In the genomic region with DNA sequence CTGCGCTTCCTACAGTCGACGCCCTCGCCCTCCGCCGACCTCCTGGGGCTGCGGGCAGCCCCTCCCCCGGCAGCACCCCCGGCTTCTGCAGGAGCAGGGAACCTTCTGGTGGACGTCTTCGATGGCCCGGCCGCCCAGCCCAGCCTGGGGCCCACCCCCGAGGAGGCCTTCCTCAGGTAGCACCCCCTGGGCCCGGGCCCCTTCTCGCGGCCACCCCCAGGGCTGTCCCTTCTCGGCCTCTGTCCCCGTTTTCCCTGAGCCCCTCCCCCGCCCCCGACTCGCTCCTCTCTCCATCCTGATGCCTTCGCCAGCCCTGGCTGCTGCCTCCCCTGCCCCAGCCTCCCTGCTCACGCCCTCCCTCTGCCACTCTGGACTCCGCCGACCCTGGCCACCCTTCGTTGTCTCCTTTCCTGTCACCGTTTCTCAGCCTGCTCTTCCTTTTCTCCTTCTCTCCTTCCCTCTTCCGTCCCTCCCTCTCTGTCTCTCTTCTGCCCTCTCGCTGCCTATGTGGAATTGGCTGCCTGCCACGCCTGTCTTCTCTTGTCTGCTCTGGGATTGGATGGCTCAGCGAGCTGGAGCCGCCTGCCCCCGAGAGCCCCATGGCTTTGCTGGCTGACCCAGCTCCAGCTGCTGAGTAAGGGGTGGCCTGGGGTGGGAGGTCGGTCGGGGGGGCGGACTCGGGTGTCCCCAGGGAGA, we compare ENCODE assay signal across 9 cellular contexts. TPM values are rescaled to one million over a fixed set of nuclear protein-coding genes. Genes with fewer than 3 reads are reported as not detected.
DNase-seq lines count a peak whose midpoint lies in the region; ATAC-seq, FAIRE-seq and TF ChIP-seq lines count a peak whose summit lies in the region.
"Had no signal": no experiment of that assay in that cellular context is flagged by ENCODE, and none has a peak within 500 bp of the region (broad histone marks: within the 10 kb centered on the region; RNA-seq: fewer than 3 reads in every experiment).

No MANE protein-coding gene starts in this region.

- H3K27ac ChIP-seq in H1 (ENCODE audit: low read depth, low read length) (no peak overlapping the region), uterus (peak overlapping the region; percentile 64 to 70)

- peak overlapping the region; percentile 64 to 81 for H3K4me2 ChIP-seq in H1 (ENCODE audit: insufficient read depth in 1 of 2, low read depth in 2 of 2, low read length in 2 of 2)

- H2BK20ac ChIP-seq in H1 (ENCODE audit: low read length) = no peak overlapping the region

- peak; percentile 49 for DNase-seq in DMS114 treated with DMSO at 0.1 percent for 48 hours (lab: John Stamatoyannopoulos, UW; ENCODE audit: unreplicated experiment)
- DNase-seq in NCI-H82 treated with DMSO at 0.1 percent for 48 hours (lab: John Stamatoyannopoulos, UW; ENCODE audit: unreplicated experiment) = peak; percentile 88
- peak in 1 of 2 experiments; percentile 84 for DNase-seq in H1 (ENCODE audit: low read depth in 1 of 2, low spot score in 2 of 2)
- peak; percentile 97 for DNase-seq in medulla oblongata (ENCODE audit: extremely low spot score)
- peak; percentile 93 to 96 for DNase-seq in uterus
- no peak for DNase-seq in 8988T
- DNase-seq: activated naive CD8-positive, alpha-beta T cell treated with anti-CD3 and anti-CD28 coated beads, Interleukin-2, amount 10 ng/mL, durations not matched to agents 7 days and 5 days had no signal

- TF ChIP-seq CTCF in H1 (IDR thresholded peaks at IDR 0.05; ENCODE audit: control extremely low read depth in 1 of 3, insufficient read depth in 1 of 3, low read depth in 1 of 3, low read length in 3 of 3) = peak; percentile 4 to 31 (median 8); a peak in 2 of 4 replicates
- peak; percentile 40 to 74 (median 50) for TF ChIP-seq CTCF in uterus (IDR thresholded peaks at IDR 0.05)

- H3K4me3 ChIP-seq in H1 (ENCODE audit: extremely low read depth in 1 of 4, insufficient read depth in 2 of 4, low read depth in 3 of 4, low read length in 4 of 4) = peak overlapping the region; percentile 15 to 52 (median 40); a peak in 7 of 8 replicates
- H3K4me3 ChIP-seq in uterus = peak overlapping the region; percentile 32 to 36

- no peak for TF ChIP-seq EP300 in H1 (IDR thresholded peaks at IDR 0.05; ENCODE audit: borderline replicate concordance in 1 of 2, low read depth in 2 of 2, low read length in 2 of 2)

- CTCF ChIA-PET in H1 (lab: Charles Lee; ENCODE audit: partially characterized antibody) = interaction anchor here (1.2 to 1.8 kb wide), 4 partner anchors 30 to 85 kb away, joined by 3 to 7 read pairs (median 4); no protein-coding TSS in a partner anchor

- 49% methylated on average over 19 of the region's 38 CpGs; no CpG with 5 or more reads in 1 of the 2 experiments for WGBS in H1 (ENCODE audit: extremely low coverage in 1 of 2, insufficient coverage in 1 of 2, insufficient read length in 1 of 2, insufficient replicate concordance in 2 of 2, low coverage in 1 of 2, low lambda C conversion rate in 2 of 2, missing lambda C conversion rate in 1 of 2), 2 experiments

- H3K79me2 ChIP-seq in H1 (ENCODE audit: control insufficient read depth in 1 of 2, insufficient read depth in 2 of 2, low read length in 2 of 2) = no peaks in the 10 kb centered on the region

- H2BK120ac ChIP-seq in H1 (replicated peaks; ENCODE audit: low read depth, low read length) = no peak overlapping the region

- no peak overlapping the region for H3K56ac ChIP-seq in H1 (replicated peaks; ENCODE audit: insufficient read length, low read depth, low read length)

- H3K23me2 ChIP-seq in H1 (ENCODE audit: low read depth, low read length) = peaks cover 2% of the 10 kb centered on the region; the same call in 1 of the 2 replicates

- TF ChIP-seq RAD21 in H1 (IDR thresholded peaks at IDR 0.05 in 1 of 2, conservative IDR thresholded peaks at IDR 0.05 in 1 of 2; ENCODE audit: low read depth in 2 of 2, low read length in 2 of 2) = 0 out of 4 replicates have a peak, but pooled peaks of 1 of the 2 experiments have one; percentile 5

- H3K23ac ChIP-seq in H1 (ENCODE audit: insufficient read length) = no peak overlapping the region

- H3K14ac ChIP-seq in H1 (ENCODE audit: insufficient read length) = no peak overlapping the region

- H2AK5ac ChIP-seq in H1 (ENCODE audit: low read depth, low read length) = no peak overlapping the region

- TF ChIP-seq POLR2A in H1 (IDR thresholded peaks at IDR 0.05; ENCODE audit: control extremely low read depth in 1 of 2, low read depth in 2 of 2, low read length in 2 of 2) = no peak
- TF ChIP-seq POLR2A in uterus (IDR thresholded peaks at IDR 0.05) = no peak

- H4K91ac ChIP-seq in H1 (replicated peaks; ENCODE audit: insufficient read length, low read length) = peak overlapping the region; percentile 82

- peak overlapping the region in 3 of 4 experiments; percentile 19 to 36 (median 21); a peak in 2 of 7 replicates for H3K9ac ChIP-seq in H1 (replicated peaks in 1 of 4; ENCODE audit: extremely low read depth in 1 of 4, low read depth in 3 of 4, low read length in 3 of 4)

- H3K36me3 ChIP-seq in H1 (ENCODE audit: control insufficient read depth in 2 of 4, insufficient read depth in 4 of 4, low read length in 3 of 4) (peaks cover 2 to 23% (median 11%) of the 10 kb centered on the region in 4 experiments), uterus (no peaks in the 10 kb centered on the region)

- H2BK12ac ChIP-seq in H1 (ENCODE audit: low read depth, low read length) = 0 out of 2 replicates have a peak overlapping the region, but pooled peaks have one; percentile 39

- H4K5ac ChIP-seq in H1 (ENCODE audit: insufficient read length, low read depth, low read length) = peak overlapping the region; percentile 94

- H2AFZ ChIP-seq in H1 (ENCODE audit: low read length) = no peak overlapping the region

- H3K4me1 ChIP-seq in H1 (replicated peaks in 1 of 4; ENCODE audit: control insufficient read depth in 3 of 4, insufficient read depth in 4 of 4, low read length in 3 of 4) (peaks cover 4 to 18% (median 6%) of the 10 kb centered on the region in 4 experiments), uterus (peaks cover 0 to 5% of the 10 kb centered on the region in 2 donors)

- FAIRE-seq in H1 (lab: Jason Lieb, UNC) = no peak

- H4K8ac ChIP-seq in H1 (ENCODE audit: extremely low read depth, insufficient read depth, low read length) = peak overlapping the region; percentile 89; the same call in 1 of the 2 replicates

- intact Hi-C loops in uterus (cut with DNase I; ENCODE audit: low total_unique reads) = no loop called here

- POLR2A ChIA-PET in H1 (lab: Charles Lee; ENCODE audit: partially characterized antibody) = interaction anchor here (0.9 to 2.6 kb wide), 4 partner anchors 11 to 113 kb away, joined by 3 to 11 read pairs (median 4); partner anchors contain the start of genes ADM5 and FUZ

- H3K4ac ChIP-seq in H1 (replicated peaks; ENCODE audit: insufficient read length, low read depth, low read length) = peak overlapping the region; percentile 23

- H4K20me1 ChIP-seq in H1 (replicated peaks in 1 of 2; ENCODE audit: control insufficient read depth in 1 of 2, insufficient read depth in 2 of 2, low read length in 2 of 2) = peaks cover 1 to 6% of the 10 kb centered on the region in 2 experiments

- H3K9me3 ChIP-seq in H1 (ENCODE audit: insufficient read depth in 2 of 2, low read depth in 1 of 2, low read length in 1 of 2) (no peaks in the 10 kb centered on the region), uterus (no peaks in the 10 kb centered on the region)

- H3K79me1 ChIP-seq in H1 (ENCODE audit: low read depth, low read length) = peaks cover 2% of the 10 kb centered on the region; the same call in 1 of the 2 replicates

- H2BK5ac ChIP-seq in H1 (ENCODE audit: low read depth, low read length) = peak overlapping the region; percentile 85

- H3K27me3 ChIP-seq in H1 (replicated peaks in 1 of 4; ENCODE audit: control insufficient read depth in 3 of 4, extremely low read depth in 1 of 4, insufficient read depth in 3 of 4, low read length in 3 of 4) = no peaks in the 10 kb centered on the region
- no peaks in the 10 kb centered on the region for H3K27me3 ChIP-seq in uterus

- H3K18ac ChIP-seq in H1 (ENCODE audit: extremely low read depth, low read length) = peak overlapping the region; percentile 60

- no peak overlapping the region for H2BK15ac ChIP-seq in H1 (ENCODE audit: low read length)

- ATAC-seq in HG02870 (IDR thresholded peaks at IDR 0.05; ENCODE audit: unreplicated experiment) (no peak), HG03095 (IDR thresholded peaks at IDR 0.05; ENCODE audit: unreplicated experiment) (no peak)

RNA-seq across cellular contexts. Expression of gene FUZ, which starts 11.0 kb away (rescaled TPM):
- total RNA-seq in H1 (2021; fragmentation: NEBNext Ultra II Directional; extraction: Animal tissue kit (Norgen Biotek cat#: 25700)) = 33.9 and 34.1 TPM in 2 replicates
- polyA plus RNA-seq in H1 (2011; rRNA removed) = 28.4 and 43.8 TPM in 2 replicates
- 43.8 TPM for polyA plus RNA-seq in H1 (2011; cell fraction: cytosol; rRNA removed)
- polyA plus RNA-seq in H1 (2011; cell fraction: nucleus; rRNA removed) = 52.1 TPM
- polyA plus RNA-seq in H1 (2012, experiment 1 of 2) = 32.0 to 45.8 TPM (median 39.3 TPM) in 4 replicates
- 54.2 TPM for polyA plus RNA-seq in H1 (2012, experiment 2 of 2)
- polyA plus RNA-seq in H1 (2013, experiment 1 of 2) = 17.6 TPM
- polyA plus RNA-seq in H1 (2013, experiment 2 of 2) = 17.2 TPM
- 13.3 and 17.7 TPM in 2 replicates for polyA minus RNA-seq in H1 (2011; rRNA and poly(A)+ RNA removed)
- polyA minus RNA-seq in H1 (2011; cell fraction: cytosol; rRNA and poly(A)+ RNA removed) = 18.9 TPM
- 19.4 TPM for polyA minus RNA-seq in H1 (2011; cell fraction: nucleus; rRNA and poly(A)+ RNA removed)
- 10 to 100 TPM; 10.5 to 28.8 (median 23.3) TPM for total RNA-seq in uterus

RNA-seq across cellular contexts. Expression of gene MED25, which starts 16.0 kb away (rescaled TPM):
- total RNA-seq in H1 (2021; fragmentation: NEBNext Ultra II Directional; extraction: Animal tissue kit (Norgen Biotek cat#: 25700)) = 71.4 and 73.9 TPM in 2 replicates
- 21.6 and 40.4 TPM in 2 replicates for polyA plus RNA-seq in H1 (2011; rRNA removed)
- polyA plus RNA-seq in H1 (2011; cell fraction: cytosol; rRNA removed) = 21.8 TPM
- 81.4 TPM for polyA plus RNA-seq in H1 (2011; cell fraction: nucleus; rRNA removed)
- polyA plus RNA-seq in H1 (2012, experiment 1 of 2) = 52.6 to 80.3 TPM (median 65.6 TPM) in 4 replicates
- polyA plus RNA-seq in H1 (2012, experiment 2 of 2) = 50.2 TPM
- polyA plus RNA-seq in H1 (2013, experiment 1 of 2) = 42.3 TPM
- 40.4 TPM for polyA plus RNA-seq in H1 (2013, experiment 2 of 2)
- polyA minus RNA-seq in H1 (2011; rRNA and poly(A)+ RNA removed) = 28.0 and 50.4 TPM in 2 replicates
- 34.3 TPM for polyA minus RNA-seq in H1 (2011; cell fraction: cytosol; rRNA and poly(A)+ RNA removed)
- polyA minus RNA-seq in H1 (2011; cell fraction: nucleus; rRNA and poly(A)+ RNA removed) = 41.3 TPM
- 10 to 100 TPM; 21.1 to 48.1 (median 26.8) TPM for total RNA-seq in uterus

RNA-seq across cellular contexts. Expression of gene AP2A1, which starts 35.3 kb away (rescaled TPM):
- total RNA-seq in H1 (2021; fragmentation: NEBNext Ultra II Directional; extraction: Animal tissue kit (Norgen Biotek cat#: 25700)) = 105 and 109 TPM in 2 replicates
- 106 and 157 TPM in 2 replicates for polyA plus RNA-seq in H1 (2011; rRNA removed)
- 101 TPM for polyA plus RNA-seq in H1 (2011; cell fraction: cytosol; rRNA removed)
- polyA plus RNA-seq in H1 (2011; cell fraction: nucleus; rRNA removed) = 148 TPM
- polyA plus RNA-seq in H1 (2012, experiment 1 of 2) = 64.9 to 109 TPM (median 104 TPM) in 4 replicates
- 114 TPM for polyA plus RNA-seq in H1 (2012, experiment 2 of 2)
- 58.6 TPM for polyA plus RNA-seq in H1 (2013, experiment 1 of 2)
- polyA plus RNA-seq in H1 (2013, experiment 2 of 2) = 55.8 TPM
- polyA minus RNA-seq in H1 (2011; rRNA and poly(A)+ RNA removed) = 103 and 108 TPM in 2 replicates
- polyA minus RNA-seq in H1 (2011; cell fraction: cytosol; rRNA and poly(A)+ RNA removed) = 101 TPM
- polyA minus RNA-seq in H1 (2011; cell fraction: nucleus; rRNA and poly(A)+ RNA removed) = 76.4 TPM
- total RNA-seq in uterus = 100 to 1,000 TPM in 1 of 4 donors, 10 to 100 TPM in 3; 47.1 to 114 (median 54.7) TPM

RNA-seq across cellular contexts. Expression of gene TSKS, which starts 39.0 kb away (rescaled TPM):
- not detected in 2 replicates for total RNA-seq in H1 (2021; fragmentation: NEBNext Ultra II Directional; extraction: Animal tissue kit (Norgen Biotek cat#: 25700))
- polyA plus RNA-seq in H1 (2011; rRNA removed) = 0.21 and 0.24 TPM in 2 replicates
- 0.39 TPM for polyA plus RNA-seq in H1 (2011; cell fraction: cytosol; rRNA removed)
- 0.17 TPM for polyA plus RNA-seq in H1 (2011; cell fraction: nucleus; rRNA removed)
- 0.23 to 0.47 TPM (median 0.25 TPM) in 3 of 4 replicates, not detected in the other for polyA plus RNA-seq in H1 (2012, experiment 1 of 2)
- not detected for polyA plus RNA-seq in H1 (2012, experiment 2 of 2)
- 0.36 TPM for polyA plus RNA-seq in H1 (2013, experiment 1 of 2)
- polyA plus RNA-seq in H1 (2013, experiment 2 of 2) = 0.20 TPM
- polyA minus RNA-seq in H1 (2011; rRNA and poly(A)+ RNA removed) = 0.12 TPM in 1 of 2 replicates, not detected in the other
- polyA minus RNA-seq in H1 (2011; cell fraction: cytosol; rRNA and poly(A)+ RNA removed) = not detected
- not detected for polyA minus RNA-seq in H1 (2011; cell fraction: nucleus; rRNA and poly(A)+ RNA removed)
- total RNA-seq in uterus = 1 to 10 TPM in 1 of 4 donors, under 1 TPM in 1, not detected in 2; 0.28 to 1.9 TPM

RNA-seq across cellular contexts. Expression of gene PTOV1, which starts 48.8 kb away (rescaled TPM):
- 251 and 261 TPM in 2 replicates for total RNA-seq in H1 (2021; fragmentation: NEBNext Ultra II Directional; extraction: Animal tissue kit (Norgen Biotek cat#: 25700))
- 147 and 213 TPM in 2 replicates for polyA plus RNA-seq in H1 (2011; rRNA removed)
- polyA plus RNA-seq in H1 (2011; cell fraction: cytosol; rRNA removed) = 136 TPM
- 397 TPM for polyA plus RNA-seq in H1 (2011; cell fraction: nucleus; rRNA removed)
- 183 to 286 TPM (median 253 TPM) in 4 replicates for polyA plus RNA-seq in H1 (2012, experiment 1 of 2)
- 215 TPM for polyA plus RNA-seq in H1 (2012, experiment 2 of 2)
- 166 TPM for polyA plus RNA-seq in H1 (2013, experiment 1 of 2)
- polyA plus RNA-seq in H1 (2013, experiment 2 of 2) = 157 TPM
- 82.9 and 117 TPM in 2 replicates for polyA minus RNA-seq in H1 (2011; rRNA and poly(A)+ RNA removed)
- polyA minus RNA-seq in H1 (2011; cell fraction: cytosol; rRNA and poly(A)+ RNA removed) = 124 TPM
- 139 TPM for polyA minus RNA-seq in H1 (2011; cell fraction: nucleus; rRNA and poly(A)+ RNA removed)
- total RNA-seq in uterus = 100 to 1,000 TPM in 1 of 4 donors, 10 to 100 TPM in 3; 46.2 to 156 (median 82.0) TPM
